ENCODE assay signal across 18 cellular contexts in genomic region chr13:96792188-96792587, GRCh38.
DNase-seq lines count a peak whose midpoint lies in the region; ATAC-seq and TF ChIP-seq lines count a peak whose summit lies in the region.
"Had no signal": no experiment of that assay in that cellular context is flagged by ENCODE, and none has a peak within 500 bp of the region (broad histone marks: within the 10 kb centered on the region; RNA-seq: fewer than 3 reads in every experiment).

No MANE protein-coding gene starts in this region.

- H3K4me3 Mint-ChIP-seq in GM23338 (no peak overlapping the region), WTC11 (no peak overlapping the region), endodermal cell (no peak overlapping the region), neural progenitor cell (no peak overlapping the region)
- H3K4me3 Mint-ChIP-seq: CD4-positive, CD25-positive, alpha-beta regulatory T cell; CD8-positive, alpha-beta T cell; HFFc6 had no signal

- no peak overlapping the region for H3K27ac Mint-ChIP-seq in GM23338
- H3K27ac Mint-ChIP-seq in WTC11, result no peak overlapping the region
- no peak overlapping the region for H3K27ac Mint-ChIP-seq in endodermal cell
- no peak overlapping the region for H3K27ac Mint-ChIP-seq in neural progenitor cell
- H3K27ac Mint-ChIP-seq: CD4-positive, CD25-positive, alpha-beta regulatory T cell; CD8-positive, alpha-beta T cell; HFFc6 had no signal

- no peaks in the 10 kb centered on the region for H3K9me3 Mint-ChIP-seq in GM23338
- H3K9me3 Mint-ChIP-seq in WTC11, result peaks cover 5% of the 10 kb centered on the region; the same call in 1 of the 2 replicates
- no peaks in the 10 kb centered on the region for H3K9me3 Mint-ChIP-seq in endodermal cell
- no peaks in the 10 kb centered on the region for H3K9me3 Mint-ChIP-seq in neural progenitor cell
- H3K9me3 Mint-ChIP-seq: CD8-positive, alpha-beta T cell had no signal

- no peaks in the 10 kb centered on the region for H3K79me2 ChIP-seq in GM23338 (replicated peaks; ENCODE audit: insufficient read depth)
- no peaks in the 10 kb centered on the region for H3K79me2 ChIP-seq in neural progenitor cell (ENCODE audit: low read depth)

- H3K27ac ChIP-seq in GM23338 (ENCODE audit: low read depth) (no peak overlapping the region), endodermal cell (ENCODE audit: low read depth, low read length) (no peak overlapping the region), neural progenitor cell (no peak overlapping the region)
- H3K27ac ChIP-seq: BLaER1, C4-2B had no signal

- no peak overlapping the region for H2AFZ ChIP-seq in GM23338
- H2AFZ ChIP-seq in neural progenitor cell (replicated peaks), result no peak overlapping the region

- POLR2A ChIA-PET in WTC11 (lab: Charles Lee), result no interaction called here

- H3K4me3 ChIP-seq in GM23338 (no peak overlapping the region), endodermal cell (ENCODE audit: low read length) (no peak overlapping the region), neural progenitor cell (no peak overlapping the region)
- H3K4me3 ChIP-seq: BLaER1, GM12878, HAP-1 had no signal

- no peaks in the 10 kb centered on the region; the same call in 2 of the 3 replicates for H3K36me3 Mint-ChIP-seq in GM23338 (ENCODE audit: low read depth)
- no peaks in the 10 kb centered on the region for H3K36me3 Mint-ChIP-seq in WTC11
- H3K36me3 Mint-ChIP-seq in endodermal cell (ENCODE audit: low read depth), result no peaks in the 10 kb centered on the region
- H3K36me3 Mint-ChIP-seq in neural progenitor cell, result no peaks in the 10 kb centered on the region
- H3K36me3 Mint-ChIP-seq: CD4-positive, CD25-positive, alpha-beta regulatory T cell; CD8-positive, alpha-beta T cell had no signal

- H3K4me1 Mint-ChIP-seq in GM23338 (no peaks in the 10 kb centered on the region), WTC11 (no peaks in the 10 kb centered on the region), endodermal cell (no peaks in the 10 kb centered on the region), neural progenitor cell (no peaks in the 10 kb centered on the region)
- H3K4me1 Mint-ChIP-seq: CD4-positive, CD25-positive, alpha-beta regulatory T cell had no signal

- no peaks in the 10 kb centered on the region for H3K9me2 ChIP-seq in GM23338 (ENCODE audit: insufficient read depth)

- no peaks in the 10 kb centered on the region for H3K27me3 ChIP-seq in GM23338 (ENCODE audit: insufficient read depth)
- no peaks in the 10 kb centered on the region for H3K27me3 ChIP-seq in endodermal cell (ENCODE audit: control insufficient read depth, insufficient read depth, low read length, poor library complexity, severe bottlenecking)
- H3K27me3 ChIP-seq in neural progenitor cell, result no peaks in the 10 kb centered on the region
- H3K27me3 ChIP-seq: BLaER1 had no signal

- H3K4me1 ChIP-seq in GM23338 (ENCODE audit: insufficient read depth) (no peaks in the 10 kb centered on the region), endodermal cell (ENCODE audit: control insufficient read depth, insufficient read depth, low read length) (no peaks in the 10 kb centered on the region), neural progenitor cell (no peaks in the 10 kb centered on the region)
- H3K4me1 ChIP-seq: Caco-2 had no signal

- H4K20me1 ChIP-seq in GM23338 (replicated peaks; ENCODE audit: insufficient read depth) (no peaks in the 10 kb centered on the region), neural progenitor cell (ENCODE audit: low read depth) (no peaks in the 10 kb centered on the region)
- H4K20me1 ChIP-seq: BLaER1 had no signal

- H3K9ac ChIP-seq in endodermal cell (ENCODE audit: extremely low read depth, low read length, poor library complexity, severe bottlenecking), result no peak overlapping the region
- H3K9ac ChIP-seq in neural progenitor cell, result no peak overlapping the region
- H3K9ac ChIP-seq: BLaER1 had no signal

- H3F3A ChIP-seq in GM23338 (replicated peaks; ENCODE audit: low read depth) (no peaks in the 10 kb centered on the region), neural progenitor cell (ENCODE audit: low read depth) (no peaks in the 10 kb centered on the region)

- peak; percentile 44 for DNase-seq in GM23338 (ENCODE audit: low spot score)
- no peak for DNase-seq in WTC11 (ENCODE audit: low spot score)
- no peak for DNase-seq in endodermal cell
- DNase-seq in neural progenitor cell (ENCODE audit: low spot score), result no peak
- no peak for DNase-seq in ecto neural progenitor cell (ENCODE audit: low spot score)
- DNase-seq in NOMO-1 treated with DMSO at 0.1 percent for 48 hours (lab: John Stamatoyannopoulos, UW; ENCODE audit: unreplicated experiment), result no peak
- DNase-seq in activated CD4-positive, alpha-beta T cell treated with anti-CD3 and anti-CD28 coated beads, Interleukin-2, amount 50 U/mL, for 4 hours, result no peak
- DNase-seq: Caco-2; CD4-positive, CD25-positive, alpha-beta regulatory T cell; CD8-positive, alpha-beta T cell; DMS153; DND-41; HFFc6 had no signal

- H3K9me3 ChIP-seq in endodermal cell (ENCODE audit: control insufficient read depth, low read length) (no peaks in the 10 kb centered on the region), neural progenitor cell (ENCODE audit: low read depth) (no peaks in the 10 kb centered on the region)
- H3K9me3 ChIP-seq: BLaER1, Caco-2, HAP-1 had no signal

- TF ChIP-seq CTCF in GM23338 (conservative IDR thresholded peaks at IDR 0.05; ENCODE audit: low read depth in 2 of 2), result peak; percentile 46 to 55
- TF ChIP-seq CTCF in WTC11 (IDR thresholded peaks at IDR 0.05), result no peak
- peak; percentile 55 for TF ChIP-seq CTCF in endodermal cell (conservative IDR thresholded peaks at IDR 0.05)
- peak; percentile 28 for TF ChIP-seq CTCF in neural progenitor cell (IDR thresholded peaks at IDR 0.05)

- H3K27me3 Mint-ChIP-seq in GM23338 (ENCODE audit: insufficient read depth, low read depth, poor library complexity) (no peaks in the 10 kb centered on the region), WTC11 (ENCODE audit: low read depth) (no peaks in the 10 kb centered on the region), endodermal cell (ENCODE audit: insufficient read depth) (no peaks in the 10 kb centered on the region), neural progenitor cell (ENCODE audit: insufficient read depth, low read depth) (no peaks in the 10 kb centered on the region)
- H3K27me3 Mint-ChIP-seq: CD4-positive, CD25-positive, alpha-beta regulatory T cell had no signal

- 81 to 93% methylated on average over 3 of the region's 3 CpGs for WGBS in endodermal cell (ENCODE audit: insufficient coverage in 1 of 2, insufficient read length in 1 of 2), 2 experiments

- H3K4me2 ChIP-seq in GM23338 (no peak overlapping the region), neural progenitor cell (no peak overlapping the region)
- H3K4me2 ChIP-seq: BLaER1 had no signal

- CTCF ChIA-PET in WTC11 (lab: Charles Lee), result interaction anchor here (1.0 kb wide), 1 partner anchor 31 kb away, joined by 3 read pairs; no protein-coding TSS in a partner anchor

- H3K36me3 ChIP-seq in GM23338 (ENCODE audit: insufficient read depth), result no peaks in the 10 kb centered on the region
- H3K36me3 ChIP-seq in endodermal cell (ENCODE audit: control insufficient read depth, insufficient read depth, low read length), result no peaks in the 10 kb centered on the region
- H3K36me3 ChIP-seq in neural progenitor cell, result no peaks in the 10 kb centered on the region
- H3K36me3 ChIP-seq: BLaER1, HAP-1 had no signal

- no peak for ATAC-seq in GM23338
- peak; percentile 28 for ATAC-seq in WTC11
- no peak for ATAC-seq in HG02973 (IDR thresholded peaks at IDR 0.05; ENCODE audit: unreplicated experiment)
- ATAC-seq: CD8-positive, alpha-beta T cell; GM12878 had no signal

TF ChIP-seq in GM23338, 12 proteins besides CTCF, POLR2A, EP300 and RAD21 (continues in another document):
- no peak for TF ChIP-seq ZNF331 (CRISPR knock-in tag; IDR thresholded peaks at IDR 0.05; ENCODE audit: low read depth)

TF ChIP-seq in WTC11, 78 proteins besides CTCF, POLR2A, EP300 and RAD21:
- TF ChIP-seq NFATC4 (CRISPR knock-in tag; IDR thresholded peaks at IDR 0.05) (no peak), ATF3 (CRISPR knock-in tag; conservative IDR thresholded peaks at IDR 0.05) (no peak), ZSCAN18 (CRISPR knock-in tag; IDR thresholded peaks at IDR 0.05) (no peak), ZBTB43 (CRISPR knock-in tag; IDR thresholded peaks at IDR 0.05) (no peak), ZNF416 (CRISPR knock-in tag; IDR thresholded peaks at IDR 0.05) (no peak), ZNF671 (CRISPR knock-in tag; IDR thresholded peaks at IDR 0.05) (no peak), NFE2L1 (CRISPR knock-in tag; IDR thresholded peaks at IDR 0.05) (no peak), GABPB1 (CRISPR knock-in tag; IDR thresholded peaks at IDR 0.05) (no peak), TCF7 (CRISPR knock-in tag; IDR thresholded peaks at IDR 0.05; ENCODE audit: low read depth) (no peak), ZNF121 (CRISPR knock-in tag; IDR thresholded peaks at IDR 0.05) (no peak), GTF2I (CRISPR knock-in tag; conservative IDR thresholded peaks at IDR 0.05) (no peak)
